In the genomic region with DNA sequence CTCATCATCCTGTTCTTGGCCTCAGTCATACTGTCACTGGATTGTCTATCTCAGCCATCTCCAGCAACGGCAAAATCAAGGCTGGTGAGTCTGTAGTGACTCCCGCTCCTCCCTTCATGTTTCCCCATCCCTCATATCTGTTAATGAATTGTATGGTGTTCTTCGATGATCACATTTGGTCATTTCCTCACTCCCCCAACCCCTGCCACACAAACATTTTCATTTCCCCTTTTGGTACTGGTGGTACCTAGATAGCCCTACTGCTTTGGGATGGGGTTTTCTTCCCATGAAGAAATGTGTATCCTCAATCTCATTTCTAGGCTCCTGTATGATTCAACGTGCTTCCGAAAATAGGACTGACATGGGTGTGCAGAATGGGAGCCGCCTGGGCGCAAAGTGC, we compare ENCODE assay signal across 11 cellular contexts. TPM values are rescaled to one million over a fixed set of nuclear protein-coding genes. Genes with fewer than 3 reads are reported as not detected.
"Had no signal": no experiment of that assay in that cellular context is flagged by ENCODE, and none has a peak within 500 bp of the region (broad histone marks: within the 10 kb centered on the region; RNA-seq: fewer than 3 reads in every experiment).

No MANE protein-coding gene starts in this region.

- ATAC-seq: activated T-helper 17 cell treated with anti-CD3 and anti-CD28 coated beads, Interleukin-2, amount 50 U/mL, for 72 hours; left ventricle myocardium superior had no signal

- H3K4me3 ChIP-seq: colonic mucosa, tibial nerve, vagina had no signal

- H3K4me3 Mint-ChIP-seq: activated CD4-positive, alpha-beta T cell treated with anti-CD3 and anti-CD28 coated beads, Interleukin-2, amount 10 ng/mL, durations not matched to agents 7 days and 5 days; activated naive CD4-positive, alpha-beta T cell treated with anti-CD3 and anti-CD28 coated beads, Interleukin-2, amount 10 ng/mL, durations not matched to agents 7 days and 5 days; activated T-helper 17 cell treated with anti-CD3 and anti-CD28 coated beads, Interleukin-2, amount 50 U/mL, for 72 hours had no signal

- H3K27me3 Mint-ChIP-seq: activated T-helper 17 cell treated with anti-CD3 and anti-CD28 coated beads, Interleukin-2, amount 50 U/mL, for 72 hours had no signal

- DNase-seq: activated CD4-positive, alpha-beta T cell treated with anti-CD3 and anti-CD28 coated beads, Interleukin-2, amount 10 ng/mL, durations not matched to agents 7 days and 5 days; activated CD4-positive, CD25-positive, alpha-beta regulatory T cell; activated CD8-positive, alpha-beta memory T cell treated with anti-CD3 and anti-CD28 coated beads for 24 hours; activated naive CD4-positive, alpha-beta T cell treated with anti-CD3 and anti-CD28 coated beads, Interleukin-2, amount 10 ng/mL, durations not matched to agents 7 days and 5 days; colonic mucosa; effector CD8-positive, alpha-beta T cell; left ventricle myocardium superior had no signal

- H3K9me3 Mint-ChIP-seq: activated CD4-positive, alpha-beta T cell treated with anti-CD3 and anti-CD28 coated beads, Interleukin-2, amount 10 ng/mL, durations not matched to agents 7 days and 5 days; activated naive CD4-positive, alpha-beta T cell treated with anti-CD3 and anti-CD28 coated beads, Interleukin-2, amount 10 ng/mL, durations not matched to agents 7 days and 5 days; activated T-helper 17 cell treated with anti-CD3 and anti-CD28 coated beads, Interleukin-2, amount 50 U/mL, for 72 hours had no signal

- H3K27ac Mint-ChIP-seq: activated CD4-positive, alpha-beta T cell treated with anti-CD3 and anti-CD28 coated beads, Interleukin-2, amount 10 ng/mL, durations not matched to agents 7 days and 5 days; activated naive CD4-positive, alpha-beta T cell treated with anti-CD3 and anti-CD28 coated beads, Interleukin-2, amount 10 ng/mL, durations not matched to agents 7 days and 5 days; activated T-helper 17 cell treated with anti-CD3 and anti-CD28 coated beads, Interleukin-2, amount 50 U/mL, for 72 hours had no signal

RNA-seq across cellular contexts. Expression of a gene that starts 2.7 kb away (rescaled TPM):
- total RNA-seq: renal cortical epithelial cell had no signal
